24 cellular contexts compared by ENCODE assay signal in genomic region chr15:81037952-81038743, GRCh38. TPM values are rescaled to one million over a fixed set of nuclear protein-coding genes. Genes with fewer than 3 reads are reported as not detected.
DNase-seq lines count a peak whose midpoint lies in the region; ATAC-seq and TF ChIP-seq lines count a peak whose summit lies in the region.
"Had no signal": no experiment of that assay in that cellular context is flagged by ENCODE, and none has a peak within 500 bp of the region (broad histone marks: within the 10 kb centered on the region; RNA-seq: fewer than 3 reads in every experiment).

No MANE protein-coding gene starts in this region.

- peak overlapping the region; percentile 94; the same call in 1 of the 2 replicates for H2AFZ ChIP-seq in Loucy (ENCODE audit: low read length)
- H2AFZ ChIP-seq: GM23248 had no signal

- no peak overlapping the region for H3K27ac Mint-ChIP-seq in T-helper 2 cell treated with Interferon-gamma antibody and Interleukin-4, amounts not matched to agents 5 μg/mL and 100 μg/mL, for 36 hours
- H3K27ac Mint-ChIP-seq: H9, HFFc6 had no signal

- H4K20me1 ChIP-seq in BLaER1 treated with 17β-estradiol and CSF1 and Interleukin-3, amounts not matched to agents 10 nM and 100 nM = no peaks in the 10 kb centered on the region
- no peaks in the 10 kb centered on the region for H4K20me1 ChIP-seq in Loucy (ENCODE audit: insufficient read depth, low read length, poor library complexity, severe bottlenecking)
- H4K20me1 ChIP-seq: BLaER1 had no signal

- H3K4me1 Mint-ChIP-seq in T-helper 2 cell treated with Interferon-gamma antibody and Interleukin-4, amounts not matched to agents 5 μg/mL and 100 μg/mL, for 36 hours (ENCODE audit: low read depth) = peaks cover 14% of the 10 kb centered on the region
- H3K4me1 Mint-ChIP-seq: H9 had no signal

- peak; percentile 51 for DNase-seq in left lobe of liver (ENCODE audit: low spot score)
- no peak for DNase-seq in upper lobe of left lung
- no peak for DNase-seq in T-helper 2 cell treated with Interferon-gamma antibody and Interleukin-4, amounts not matched to agents 5 μg/mL and 100 μg/mL, for 36 hours (ENCODE audit: low spot score)
- DNase-seq: ACHN; Caco-2; CD4-positive, alpha-beta memory T cell; DMS 273 treated with DMSO at 0.1 percent for 48 hours; DMS79 treated with DMSO at 0.1 percent for 48 hours; GM23248; H9; HFFc6; MV-4-11; NCI-H1105 treated with DMSO at 0.1 percent for 48 hours; NCI-H2029 treated with DMSO at 0.1 percent for 48 hours; NCI-H345; NCI-H524 treated with DMSO at 0.1 percent for 48 hours; OCI-M1; SJCRH30 had no signal

- H3K9ac ChIP-seq in BLaER1 treated with 17β-estradiol and CSF1 and Interleukin-3, amounts not matched to agents 10 nM and 100 nM = no peak overlapping the region
- no peak overlapping the region for H3K9ac ChIP-seq in Loucy (ENCODE audit: low read depth, low read length, poor library complexity, severe bottlenecking)
- H3K9ac ChIP-seq: BLaER1, GM23248 had no signal

- no peaks in the 10 kb centered on the region for H3K79me2 ChIP-seq in Loucy (ENCODE audit: insufficient read depth, low read length)

- no peak for TF ChIP-seq EP300 in upper lobe of left lung (IDR thresholded peaks at IDR 0.05)

- H3K9me3 Mint-ChIP-seq in T-helper 2 cell treated with Interferon-gamma antibody and Interleukin-4, amounts not matched to agents 5 μg/mL and 100 μg/mL, for 36 hours = no peaks in the 10 kb centered on the region
- H3K9me3 Mint-ChIP-seq: CD4-positive, alpha-beta memory T cell; H9; HFFc6 had no signal

- H3K27me3 ChIP-seq in BLaER1 treated with 17β-estradiol and CSF1 and Interleukin-3, amounts not matched to agents 10 nM and 100 nM = no peaks in the 10 kb centered on the region
- H3K27me3 ChIP-seq in Loucy (ENCODE audit: insufficient read depth, low read length, poor library complexity, severe bottlenecking) (no peaks in the 10 kb centered on the region), upper lobe of left lung (no peaks in the 10 kb centered on the region)
- H3K27me3 ChIP-seq: BLaER1, SJCRH30 had no signal

- no peaks in the 10 kb centered on the region for H3K36me3 Mint-ChIP-seq in T-helper 2 cell treated with Interferon-gamma antibody and Interleukin-4, amounts not matched to agents 5 μg/mL and 100 μg/mL, for 36 hours (ENCODE audit: low read depth)
- H3K36me3 Mint-ChIP-seq: CD4-positive, alpha-beta memory T cell had no signal

- no peak overlapping the region for H3K4me3 Mint-ChIP-seq in T-helper 2 cell treated with Interferon-gamma antibody and Interleukin-4, amounts not matched to agents 5 μg/mL and 100 μg/mL, for 36 hours
- H3K4me3 Mint-ChIP-seq: H9, HFFc6 had no signal

- WGBS in upper lobe of left lung, 2 donors = 95% methylated on average over 14 of the region's 14 CpGs

- H3K9me3 ChIP-seq in BLaER1 treated with 17β-estradiol and CSF1 and Interleukin-3, amounts not matched to agents 10 nM and 100 nM (replicated peaks in 1 of 11) = no peaks in the 10 kb centered on the region; a peak in 1 of 22 replicates
- H3K9me3 ChIP-seq in Loucy (ENCODE audit: insufficient read depth, low read depth, low read length) (no peaks in the 10 kb centered on the region), upper lobe of left lung (no peaks in the 10 kb centered on the region)
- H3K9me3 ChIP-seq: BLaER1, Caco-2, SJCRH30 had no signal

- H3K9me2 ChIP-seq in Loucy (replicated peaks; ENCODE audit: low read depth, low read length) = no peaks in the 10 kb centered on the region

- H3K27ac ChIP-seq in BLaER1 treated with 17β-estradiol and CSF1 and Interleukin-3, amounts not matched to agents 10 nM and 100 nM = peak overlapping the region in 3 of 11 experiments; percentile 55 to 77 (median 65); a peak in 4 of 22 replicates
- H3K27ac ChIP-seq in upper lobe of left lung = peak overlapping the region; percentile 25 to 76 (median 48)
- H3K27ac ChIP-seq: GM23248, HL-60, SJCRH30 had no signal

- no peak overlapping the region for H3K4me3 ChIP-seq in BLaER1 treated with 17β-estradiol and CSF1 and Interleukin-3, amounts not matched to agents 10 nM and 100 nM
- no peak overlapping the region for H3K4me3 ChIP-seq in Loucy (ENCODE audit: low read length, poor library complexity, severe bottlenecking)
- no peak overlapping the region for H3K4me3 ChIP-seq in upper lobe of left lung
- H3K4me3 ChIP-seq: BLaER1, GM23248, SJCRH30 had no signal

- peaks cover 9 to 55% (median 14%) of the 10 kb centered on the region in 10 experiments for H3K4me1 ChIP-seq in BLaER1 treated with 17β-estradiol and CSF1 and Interleukin-3, amounts not matched to agents 10 nM and 100 nM
- peaks cover 21% of the 10 kb centered on the region for H3K4me1 ChIP-seq in Loucy (ENCODE audit: insufficient read depth, low read length, poor library complexity, severe bottlenecking)
- H3K4me1 ChIP-seq in upper lobe of left lung = peaks cover 18 to 40% (median 24%) of the 10 kb centered on the region in 4 donors
- H3K4me1 ChIP-seq: Caco-2, SJCRH30 had no signal

- TF ChIP-seq POLR2A in upper lobe of left lung (IDR thresholded peaks at IDR 0.05) = no peak

- no peaks in the 10 kb centered on the region for H3K27me3 Mint-ChIP-seq in T-helper 2 cell treated with Interferon-gamma antibody and Interleukin-4, amounts not matched to agents 5 μg/mL and 100 μg/mL, for 36 hours (ENCODE audit: low read depth)
- H3K27me3 Mint-ChIP-seq: CD4-positive, alpha-beta memory T cell had no signal

- peak overlapping the region in 6 of 11 experiments; percentile 56 to 83 (median 75); a peak in 9 of 22 replicates for H3K4me2 ChIP-seq in BLaER1 treated with 17β-estradiol and CSF1 and Interleukin-3, amounts not matched to agents 10 nM and 100 nM
- no peak overlapping the region for H3K4me2 ChIP-seq in Loucy (ENCODE audit: low read depth, low read length, poor library complexity, severe bottlenecking)

- no peak for TF ChIP-seq CTCF in Loucy (conservative IDR thresholded peaks at IDR 0.05; ENCODE audit: low read length)
- no peak for TF ChIP-seq CTCF in upper lobe of left lung (IDR thresholded peaks at IDR 0.05)

- no peaks in the 10 kb centered on the region for H3F3A ChIP-seq in Loucy (ENCODE audit: low read depth)

- no peaks in the 10 kb centered on the region for H3K36me3 ChIP-seq in BLaER1 treated with 17β-estradiol and CSF1 and Interleukin-3, amounts not matched to agents 10 nM and 100 nM
- no peaks in the 10 kb centered on the region for H3K36me3 ChIP-seq in Loucy (ENCODE audit: insufficient read depth, low read length)
- no peaks in the 10 kb centered on the region for H3K36me3 ChIP-seq in upper lobe of left lung
- H3K36me3 ChIP-seq: BLaER1, SJCRH30 had no signal

- ATAC-seq in left lobe of liver (peak; percentile 54), upper lobe of left lung (ENCODE audit: low FRiP score in 2 of 2) (no peak), GM19023 (IDR thresholded peaks at IDR 0.05; ENCODE audit: unreplicated experiment) (no peak), HG02623 (IDR thresholded peaks at IDR 0.05; ENCODE audit: unreplicated experiment) (no peak)

RNA-seq across cellular contexts. Expression of gene TLNRD1, which starts 37.4 kb away (rescaled TPM):
- total RNA-seq in left lobe of liver (4.2 TPM), upper lobe of left lung (10 to 100 TPM; 23.0 to 55.7 (median 36.0) TPM)

RNA-seq across cellular contexts. Expression of gene MESD, which starts 48.5 kb away (rescaled TPM):
- 16.6 TPM for total RNA-seq in left lobe of liver
- total RNA-seq in upper lobe of left lung = 10 to 100 TPM; 18.2 to 35.6 (median 23.5) TPM
